ENCODE assay signal across 1 cellular context in the genomic region with DNA sequence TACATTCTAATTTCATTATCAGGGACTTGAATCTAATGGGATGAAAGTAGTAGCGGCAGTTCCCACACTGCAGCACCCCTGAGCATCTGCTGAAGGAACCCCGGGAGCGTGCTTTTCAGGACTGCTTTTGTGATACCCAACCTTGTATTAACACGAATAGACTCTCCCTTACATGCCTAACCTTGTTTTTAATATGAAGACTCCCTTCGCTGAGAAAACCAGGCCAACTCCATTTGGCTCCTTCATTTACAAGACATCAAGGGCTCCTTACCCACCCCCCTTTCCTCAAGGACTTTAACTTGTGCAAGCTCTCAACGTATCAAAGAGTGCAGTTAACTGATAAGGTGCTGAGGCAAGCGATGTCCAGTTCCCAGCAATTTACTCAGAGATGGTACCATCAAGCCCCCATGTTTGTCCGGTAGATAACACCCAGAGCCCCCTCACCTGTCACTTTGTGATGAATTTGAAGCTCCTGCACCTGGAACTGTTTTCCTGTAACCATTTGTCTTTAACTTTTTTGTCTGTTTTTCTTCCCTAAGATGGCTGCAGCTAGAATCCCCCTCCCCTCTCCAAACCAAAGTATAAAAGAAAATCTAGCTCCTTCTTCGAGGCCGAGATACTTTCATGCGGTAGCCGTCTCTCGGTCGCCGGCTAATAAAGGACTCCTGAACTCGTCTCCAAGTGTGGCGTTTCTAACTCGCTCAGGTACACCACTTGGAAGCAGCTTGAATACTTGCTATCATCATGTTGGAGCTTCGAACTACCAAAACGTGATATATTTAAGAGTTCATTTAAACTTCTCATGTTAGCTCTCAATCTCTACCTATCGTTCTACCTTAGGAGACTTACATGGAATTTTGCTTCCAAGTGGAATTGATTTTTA.
A peak's percentile ranks its signal among the peaks of the same experiment; 100 is the strongest.
TF ChIP-seq lines count a peak whose summit lies in the region.

No MANE protein-coding gene starts in this region.

TF ChIP-seq in GM12878, 131 proteins besides CTCF, POLR2A, EP300 and RAD21:
- TF ChIP-seq SUZ12 (IDR thresholded peaks at IDR 0.05; ENCODE audit: unreplicated experiment) (no peak), SREBF1 (IDR thresholded peaks at IDR 0.05; ENCODE audit: low read length) (no peak), BMI1 (IDR thresholded peaks at IDR 0.05; ENCODE audit: borderline replicate concordance) (0 out of 2 replicates have a peak, but pooled peaks have one; percentile 14), NFIC (IDR thresholded peaks at IDR 0.05; ENCODE audit: low read depth, low read length) (0 out of 2 replicates have a peak, but pooled peaks have one; percentile 31), MTA3 (IDR thresholded peaks at IDR 0.05; ENCODE audit: borderline replicate concordance, low read length) (peak; percentile 66; the same call in 1 of the 2 replicates), MEF2A (IDR thresholded peaks at IDR 0.05; ENCODE audit: insufficient read depth, low read depth, low read length) (no peak), TCF3 (IDR thresholded peaks at IDR 0.05; ENCODE audit: borderline replicate concordance, insufficient read depth, low read depth, low read length) (no peak), ETV6 (conservative IDR thresholded peaks at IDR 0.05 in 1 of 2, IDR thresholded peaks at IDR 0.05 in 1 of 2; ENCODE audit: borderline replicate concordance in 1 of 2, low read depth in 1 of 2) (no peak), POLR2AphosphoS2 (IDR thresholded peaks at IDR 0.05; ENCODE audit: low read depth, low read length) (0 out of 2 replicates have a peak, but pooled peaks have one; percentile 51), STAT1 (conservative IDR thresholded peaks at IDR 0.05) (no peak), CREB1 (IDR thresholded peaks at IDR 0.05; ENCODE audit: low read depth) (peak; percentile 10; the same call in 1 of the 2 replicates), ZBED1 (IDR thresholded peaks at IDR 0.05; ENCODE audit: borderline replicate concordance) (peak; percentile 69), SMAD5 (IDR thresholded peaks at IDR 0.05; ENCODE audit: low read depth) (peak; percentile 10; the same call in 1 of the 2 replicates), HDAC6 (IDR thresholded peaks at IDR 0.05; ENCODE audit: unreplicated experiment) (no peak), RUNX3 (IDR thresholded peaks at IDR 0.05; ENCODE audit: low read length) (no peak), FOXM1 (IDR thresholded peaks at IDR 0.05; ENCODE audit: low read depth, low read length) (peak; percentile 17; the same call in 1 of the 2 replicates), NR2C1 (IDR thresholded peaks at IDR 0.05) (no peak), POLR2AphosphoS5 (IDR thresholded peaks at IDR 0.05; ENCODE audit: low read length) (peak; percentile 62), TARDBP (IDR thresholded peaks at IDR 0.05; ENCODE audit: borderline replicate concordance) (no peak), PML (IDR thresholded peaks at IDR 0.05; ENCODE audit: low read length) (peak; percentile 71; the same call in 1 of the 2 replicates)
- TF ChIP-seq, protein P1, sequence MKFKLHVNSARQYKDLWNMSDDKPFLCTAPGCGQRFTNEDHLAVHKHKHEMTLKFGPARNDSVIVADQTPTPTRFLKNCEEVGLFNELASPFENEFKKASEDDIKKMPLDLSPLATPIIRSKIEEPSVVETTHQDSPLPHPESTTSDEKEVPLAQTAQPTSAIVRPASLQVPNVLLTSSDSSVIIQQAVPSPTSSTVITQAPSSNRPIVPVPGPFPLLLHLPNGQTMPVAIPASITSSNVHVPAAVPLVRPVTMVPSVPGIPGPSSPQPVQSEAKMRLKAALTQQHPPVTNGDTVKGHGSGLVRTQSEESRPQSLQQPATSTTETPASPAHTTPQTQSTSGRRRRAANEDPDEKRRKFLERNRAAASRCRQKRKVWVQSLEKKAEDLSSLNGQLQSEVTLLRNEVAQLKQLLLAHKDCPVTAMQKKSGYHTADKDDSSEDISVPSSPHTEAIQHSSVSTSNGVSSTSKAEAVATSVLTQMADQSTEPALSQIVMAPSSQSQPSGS (IDR thresholded peaks at IDR 0.05; ENCODE audit: low read length): no peak; the same call in 1 of the 2 replicates
- TF ChIP-seq, protein P2, sequence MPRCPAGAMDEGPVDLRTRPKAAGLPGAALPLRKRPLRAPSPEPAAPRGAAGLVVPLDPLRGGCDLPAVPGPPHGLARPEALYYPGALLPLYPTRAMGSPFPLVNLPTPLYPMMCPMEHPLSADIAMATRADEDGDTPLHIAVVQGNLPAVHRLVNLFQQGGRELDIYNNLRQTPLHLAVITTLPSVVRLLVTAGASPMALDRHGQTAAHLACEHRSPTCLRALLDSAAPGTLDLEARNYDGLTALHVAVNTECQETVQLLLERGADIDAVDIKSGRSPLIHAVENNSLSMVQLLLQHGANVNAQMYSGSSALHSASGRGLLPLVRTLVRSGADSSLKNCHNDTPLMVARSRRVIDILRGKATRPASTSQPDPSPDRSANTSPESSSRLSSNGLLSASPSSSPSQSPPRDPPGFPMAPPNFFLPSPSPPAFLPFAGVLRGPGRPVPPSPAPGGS (IDR thresholded peaks at IDR 0.05; ENCODE audit: borderline replicate concordance, insufficient read depth, low read depth, low read length, poor library complexity, severe bottlenecking): peak; percentile 7
- TF ChIP-seq, protein P3, sequence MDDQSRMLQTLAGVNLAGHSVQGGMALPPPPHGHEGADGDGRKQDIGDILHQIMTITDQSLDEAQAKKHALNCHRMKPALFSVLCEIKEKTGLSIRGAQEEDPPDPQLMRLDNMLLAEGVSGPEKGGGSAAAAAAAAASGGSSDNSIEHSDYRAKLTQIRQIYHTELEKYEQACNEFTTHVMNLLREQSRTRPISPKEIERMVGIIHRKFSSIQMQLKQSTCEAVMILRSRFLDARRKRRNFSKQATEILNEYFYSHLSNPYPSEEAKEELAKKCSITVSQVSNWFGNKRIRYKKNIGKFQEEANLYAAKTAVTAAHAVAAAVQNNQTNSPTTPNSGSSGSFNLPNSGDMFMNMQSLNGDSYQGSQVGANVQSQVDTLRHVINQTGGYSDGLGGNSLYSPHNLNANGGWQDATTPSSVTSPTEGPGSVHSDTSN (IDR thresholded peaks at IDR 0.05; ENCODE audit: insufficient replicate concordance, low read depth, low read length): peak; percentile 11
- TF ChIP-seq, protein P4, sequence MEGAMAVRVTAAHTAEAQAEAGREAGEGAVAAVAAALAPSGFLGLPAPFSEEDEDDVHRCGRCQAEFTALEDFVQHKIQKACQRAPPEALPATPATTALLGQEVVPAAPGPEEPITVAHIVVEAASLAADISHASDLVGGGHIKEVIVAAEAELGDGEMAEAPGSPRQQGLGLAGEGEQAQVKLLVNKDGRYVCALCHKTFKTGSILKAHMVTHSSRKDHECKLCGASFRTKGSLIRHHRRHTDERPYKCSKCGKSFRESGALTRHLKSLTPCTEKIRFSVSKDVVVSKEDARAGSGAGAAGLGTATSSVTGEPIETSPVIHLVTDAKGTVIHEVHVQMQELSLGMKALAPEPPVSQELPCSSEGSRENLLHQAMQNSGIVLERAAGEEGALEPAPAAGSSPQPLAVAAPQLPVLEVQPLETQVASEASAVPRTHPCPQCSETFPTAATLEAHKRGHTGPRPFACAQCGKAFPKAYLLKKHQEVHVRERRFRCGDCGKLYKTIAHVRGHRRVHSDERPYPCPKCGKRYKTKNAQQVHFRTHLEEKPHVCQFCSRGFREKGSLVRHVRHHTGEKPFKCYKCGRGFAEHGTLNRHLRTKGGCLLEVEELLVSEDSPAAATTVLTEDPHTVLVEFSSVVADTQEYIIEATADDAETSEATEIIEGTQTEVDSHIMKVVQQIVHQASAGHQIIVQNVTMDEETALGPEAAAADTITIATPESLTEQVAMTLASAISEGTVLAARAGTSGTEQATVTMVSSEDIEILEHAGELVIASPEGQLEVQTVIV (IDR thresholded peaks at IDR 0.05; ENCODE audit: borderline replicate concordance, partially characterized antibody): no peak
- TF ChIP-seq, protein P5, sequence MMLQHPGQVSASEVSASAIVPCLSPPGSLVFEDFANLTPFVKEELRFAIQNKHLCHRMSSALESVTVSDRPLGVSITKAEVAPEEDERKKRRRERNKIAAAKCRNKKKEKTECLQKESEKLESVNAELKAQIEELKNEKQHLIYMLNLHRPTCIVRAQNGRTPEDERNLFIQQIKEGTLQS (IDR thresholded peaks at IDR 0.05; ENCODE audit: borderline replicate concordance, extremely low read depth, low read depth, low read length): no peak
- TF ChIP-seq, protein P6, sequence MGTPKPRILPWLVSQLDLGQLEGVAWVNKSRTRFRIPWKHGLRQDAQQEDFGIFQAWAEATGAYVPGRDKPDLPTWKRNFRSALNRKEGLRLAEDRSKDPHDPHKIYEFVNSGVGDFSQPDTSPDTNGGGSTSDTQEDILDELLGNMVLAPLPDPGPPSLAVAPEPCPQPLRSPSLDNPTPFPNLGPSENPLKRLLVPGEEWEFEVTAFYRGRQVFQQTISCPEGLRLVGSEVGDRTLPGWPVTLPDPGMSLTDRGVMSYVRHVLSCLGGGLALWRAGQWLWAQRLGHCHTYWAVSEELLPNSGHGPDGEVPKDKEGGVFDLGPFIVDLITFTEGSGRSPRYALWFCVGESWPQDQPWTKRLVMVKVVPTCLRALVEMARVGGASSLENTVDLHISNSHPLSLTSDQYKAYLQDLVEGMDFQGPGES (IDR thresholded peaks at IDR 0.05): no peak
TF ChIP-seq in GM12878: peak in this region for 12.
